Comparison of ENCODE assay signal across 8 cellular contexts in genomic region chr18:49510393-49511115, GRCh38. TPM values are rescaled to one million over a fixed set of nuclear protein-coding genes. Genes with fewer than 3 reads are reported as not detected.
DNase-seq lines count a peak whose midpoint lies in the region; ATAC-seq and TF ChIP-seq lines count a peak whose summit lies in the region.

No MANE protein-coding gene starts in this region.

- no peak for ATAC-seq in GM18505 (IDR thresholded peaks at IDR 0.05; ENCODE audit: unreplicated experiment)
- ATAC-seq in GM21515 (IDR thresholded peaks at IDR 0.05; ENCODE audit: unreplicated experiment), result no peak

- POLR2A ChIA-PET in RWPE1 (lab: Yijun Ruan, JAX; ENCODE audit: low non-redundant PET), result no interaction called here

- no peaks in the 10 kb centered on the region for H3K4me1 Mint-ChIP-seq in glutamatergic neuron (ENCODE audit: low read depth, unreplicated experiment)

- no peak overlapping the region for H3K27ac ChIP-seq in RWPE1

- H3K36me3 Mint-ChIP-seq in glutamatergic neuron (ENCODE audit: unreplicated experiment), result no peaks in the 10 kb centered on the region

- no peak for TF ChIP-seq POLR2A in GM18505 (IDR thresholded peaks at IDR 0.05; ENCODE audit: borderline replicate concordance, extremely low read depth, insufficient read depth, insufficient read length)

- TF ChIP-seq CTCF in LNCaP clone FGC (IDR thresholded peaks at IDR 0.05; ENCODE audit: control insufficient read depth, extremely low read depth, insufficient read depth) (peak; percentile 94), RWPE1 (conservative IDR thresholded peaks at IDR 0.05; ENCODE audit: low read depth) (peak; percentile 82), glutamatergic neuron (IDR thresholded peaks at IDR 0.05; ENCODE audit: partially characterized antibody, unreplicated experiment) (peak; percentile 68)

- peak; percentile 94 for DNase-seq in DMS53 (lab: John Stamatoyannopoulos, UW)
- no peak for DNase-seq in LNCaP clone FGC (ENCODE audit: low read depth)
- DNase-seq in RWPE1 (ENCODE audit: low spot score), result peak; percentile 43
- DNase-seq in activated effector memory CD4-positive, alpha-beta T cell treated with Interleukin-2 at 50 U/mL for 16 hours, result peak; percentile 25
- peak; percentile 41 for DNase-seq in glutamatergic neuron
- peak; percentile 31 for DNase-seq in renal cortical epithelial cell (ENCODE audit: low read depth)

- peaks cover 3% of the 10 kb centered on the region for H3K27me3 Mint-ChIP-seq in glutamatergic neuron (ENCODE audit: unreplicated experiment)

- CTCF ChIA-PET in RWPE1 (lab: Yijun Ruan, JAX), result interaction anchor here (0.5 to 1.6 kb wide), 17 partner anchors 8 to 693 kb away, joined by 3 to 14 read pairs (median 4); no protein-coding TSS in a partner anchor

- H3K9me3 Mint-ChIP-seq in glutamatergic neuron (ENCODE audit: unreplicated experiment), result peaks cover 1% of the 10 kb centered on the region

- no peak overlapping the region for H3K27ac Mint-ChIP-seq in glutamatergic neuron (ENCODE audit: unreplicated experiment)

- no peak overlapping the region for H3K4me3 Mint-ChIP-seq in glutamatergic neuron (ENCODE audit: unreplicated experiment)

- H3K4me3 ChIP-seq in LNCaP clone FGC (ENCODE audit: low read depth, low read length), result no peak overlapping the region

RNA-seq across cellular contexts. Expression of gene RPL17, which starts 18.3 kb away (rescaled TPM):
- total RNA-seq in glutamatergic neuron (ENCODE audit: unreplicated experiment) (990 TPM), renal cortical epithelial cell (1,479 and 2,124 TPM in 2 replicates)

RNA-seq across cellular contexts. Expression of gene C18orf32, which starts 23.5 kb away (rescaled TPM):
- total RNA-seq in glutamatergic neuron (ENCODE audit: unreplicated experiment), result 122 TPM
- total RNA-seq in renal cortical epithelial cell, result 32.0 and 42.2 TPM in 2 replicates

RNA-seq across cellular contexts. Expression of gene DYM, which starts 50.1 kb away (rescaled TPM):
- 39.0 TPM for total RNA-seq in glutamatergic neuron (ENCODE audit: unreplicated experiment)
- total RNA-seq in renal cortical epithelial cell, result 28.2 and 30.6 TPM in 2 replicates

RNA-seq across cellular contexts. Expression of gene LIPG, which starts 51.3 kb away (rescaled TPM):
- total RNA-seq in glutamatergic neuron (ENCODE audit: unreplicated experiment) (10.2 TPM), renal cortical epithelial cell (61.1 and 61.4 TPM in 2 replicates)
